8 cellular contexts compared by ENCODE assay signal in the genomic region with DNA sequence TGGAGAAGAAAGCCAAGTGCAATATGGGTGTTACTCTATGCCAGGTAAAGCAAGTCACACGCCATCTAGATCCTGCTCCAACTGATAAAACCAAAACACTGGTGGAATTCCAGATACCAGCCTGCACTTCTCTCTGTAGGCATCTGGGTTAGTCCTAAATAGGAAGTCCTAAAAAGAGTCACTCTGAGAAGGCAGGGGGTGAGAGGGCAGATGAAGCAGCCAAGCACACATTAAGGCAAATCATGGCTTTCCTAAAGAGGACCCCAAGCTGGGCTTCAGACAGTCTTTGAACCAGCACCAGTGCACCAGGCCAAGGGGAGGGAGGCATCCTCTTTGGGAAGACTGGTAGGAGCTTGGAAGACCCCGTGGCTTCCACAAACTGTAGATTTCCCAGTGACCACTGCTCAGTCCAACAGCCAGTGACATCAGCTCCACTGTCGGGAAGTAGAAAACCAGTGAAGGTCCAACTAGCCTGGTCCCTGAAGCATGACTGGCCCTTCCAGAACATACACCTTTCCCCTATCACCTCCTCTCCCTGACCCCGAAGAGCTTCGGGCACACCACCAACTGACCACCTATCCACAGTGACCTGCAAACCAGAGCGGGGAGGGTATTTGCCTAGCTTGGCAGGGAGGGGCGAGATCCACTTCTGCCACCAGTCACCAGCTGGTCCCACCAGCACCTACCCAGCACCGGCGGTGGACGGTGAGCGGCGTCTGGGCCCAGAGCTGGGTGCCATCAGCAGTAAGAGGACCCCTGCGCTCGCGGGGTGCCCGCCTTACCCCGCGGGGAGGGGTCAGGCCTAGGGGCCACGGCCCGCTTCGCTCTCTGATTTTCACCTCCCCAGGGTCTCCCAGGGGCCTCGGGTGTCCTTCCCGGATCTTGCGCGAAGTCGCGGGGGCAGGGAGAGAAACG. TPM values are rescaled to one million over a fixed set of nuclear protein-coding genes. Genes with fewer than 3 reads are reported as not detected.
DNase-seq lines count a peak whose midpoint lies in the region; ATAC-seq and TF ChIP-seq lines count a peak whose summit lies in the region.

No MANE protein-coding gene starts in this region.

- TF ChIP-seq CTCF in prostate gland (IDR thresholded peaks at IDR 0.05) (no peak), GM10248 (IDR thresholded peaks at IDR 0.05; ENCODE audit: control extremely low read depth, extremely low read depth, low read depth, missing control alignments) (no peak)

- peaks cover 6% of the 10 kb centered on the region; the same call in 1 of the 2 replicates for H3K9me3 ChIP-seq in HUES6 (ENCODE audit: control insufficient read depth, insufficient read depth, low read depth, low read length)
- H3K9me3 ChIP-seq in prostate gland = no peaks in the 10 kb centered on the region

- no peak for DNase-seq in activated T-helper 1 cell treated with anti-CD3 and anti-CD28 coated beads, Interleukin-12 subunit alpha, Interleukin-12 subunit beta, Interleukin-2, Interleukin-4 antibody, amounts not matched to agents 30 ng/mL and 10 ng/mL and 1 ng/mL, durations not matched to agents 14 hours and 24 hours and 36 hours (ENCODE audit: low spot score)
- DNase-seq in glomerular visceral epithelial cell (ENCODE audit: extremely low spot score) (peak; percentile 46), prostate gland (ENCODE audit: low spot score) (no peak), GM10248 (ENCODE audit: extremely low spot score) (no peak), NCI-H1930 (lab: John Stamatoyannopoulos, UW) (no peak)

- no peak for ATAC-seq in HG02798 (IDR thresholded peaks at IDR 0.05; ENCODE audit: poor library complexity, unreplicated experiment)

- POLR2A ChIA-PET in GM10248 (lab: Yijun Ruan, JAX) = interaction anchor here (0.5 to 1.7 kb wide), 5 partner anchors 12 to 508 kb away, joined by 3 to 5 read pairs (median 4); no protein-coding TSS in a partner anchor

- H3K4me1 Mint-ChIP-seq in activated T-helper 1 cell treated with anti-CD3 and anti-CD28 coated beads, Interleukin-12 subunit alpha, Interleukin-12 subunit beta, Interleukin-2, Interleukin-4 antibody, amounts not matched to agents 30 ng/mL and 10 ng/mL and 1 ng/mL, durations not matched to agents 14 hours and 24 hours and 36 hours (ENCODE audit: low read depth) = peaks cover 52% of the 10 kb centered on the region

- H3K4me1 ChIP-seq in HUES6 (ENCODE audit: control insufficient read depth, insufficient read depth, low read length) (peaks cover 58% of the 10 kb centered on the region), prostate gland (replicated peaks) (peaks cover 2% of the 10 kb centered on the region)

- peak overlapping the region; percentile 56; the same call in 1 of the 2 replicates for H3K27ac ChIP-seq in HUES6 (ENCODE audit: low read depth, low read length)
- H3K27ac ChIP-seq in prostate gland = peak overlapping the region; percentile 99

- H3K36me3 Mint-ChIP-seq in activated T-helper 1 cell treated with anti-CD3 and anti-CD28 coated beads, Interleukin-12 subunit alpha, Interleukin-12 subunit beta, Interleukin-2, Interleukin-4 antibody, amounts not matched to agents 30 ng/mL and 10 ng/mL and 1 ng/mL, durations not matched to agents 14 hours and 24 hours and 36 hours (ENCODE audit: low read depth) = peaks cover 27% of the 10 kb centered on the region

- peak overlapping the region; percentile 93 for H3K4me3 Mint-ChIP-seq in activated T-helper 1 cell treated with anti-CD3 and anti-CD28 coated beads, Interleukin-12 subunit alpha, Interleukin-12 subunit beta, Interleukin-2, Interleukin-4 antibody, amounts not matched to agents 30 ng/mL and 10 ng/mL and 1 ng/mL, durations not matched to agents 14 hours and 24 hours and 36 hours

- peak overlapping the region; percentile 92 for H3K27ac Mint-ChIP-seq in activated T-helper 1 cell treated with anti-CD3 and anti-CD28 coated beads, Interleukin-12 subunit alpha, Interleukin-12 subunit beta, Interleukin-2, Interleukin-4 antibody, amounts not matched to agents 30 ng/mL and 10 ng/mL and 1 ng/mL, durations not matched to agents 14 hours and 24 hours and 36 hours

- H3K27me3 Mint-ChIP-seq in activated T-helper 1 cell treated with anti-CD3 and anti-CD28 coated beads, Interleukin-12 subunit alpha, Interleukin-12 subunit beta, Interleukin-2, Interleukin-4 antibody, amounts not matched to agents 30 ng/mL and 10 ng/mL and 1 ng/mL, durations not matched to agents 14 hours and 24 hours and 36 hours (ENCODE audit: insufficient read depth) = no peaks in the 10 kb centered on the region

- H3K36me3 ChIP-seq in HUES6 (ENCODE audit: control insufficient read depth, insufficient read depth, low read length) (no peaks in the 10 kb centered on the region), prostate gland (no peaks in the 10 kb centered on the region)

- H3K9me3 Mint-ChIP-seq in activated T-helper 1 cell treated with anti-CD3 and anti-CD28 coated beads, Interleukin-12 subunit alpha, Interleukin-12 subunit beta, Interleukin-2, Interleukin-4 antibody, amounts not matched to agents 30 ng/mL and 10 ng/mL and 1 ng/mL, durations not matched to agents 14 hours and 24 hours and 36 hours = no peaks in the 10 kb centered on the region

- intact Hi-C loops in activated T-helper 1 cell treated with anti-CD3 and anti-CD28 coated beads, Interleukin-12 subunit alpha, Interleukin-12 subunit beta, Interleukin-2, Interleukin-4 antibody, amounts not matched to agents 30 ng/mL and 10 ng/mL and 1 ng/mL, durations not matched to agents 14 hours and 24 hours and 36 hours (cut with micrococcal nuclease) = loop anchor here (2.0 to 10.0 kb wide), 5 partner anchors 35 to 481 kb away; a partner anchor contains a TSS
- intact Hi-C loops in prostate gland (cut with DNase I) = no loop called here

- H3K4me3 ChIP-seq in GM08714 (ENCODE audit: low read length) (peak overlapping the region; percentile 83), HUES6 (ENCODE audit: low read depth, low read length) (peak overlapping the region; percentile 83), prostate gland (peak overlapping the region; percentile 96 to 97)

- H3K9ac ChIP-seq in HUES6 (ENCODE audit: low read length) = peak overlapping the region; percentile 65

- CTCF ChIA-PET in GM10248 (lab: Yijun Ruan, JAX) = interaction anchor here (1.2 to 3.9 kb wide), 4 partner anchors 10 to 53 kb away, joined by 3 to 10 read pairs (median 8); no protein-coding TSS in a partner anchor

- WGBS in prostate gland = 10% methylated on average over 28 of the region's 28 CpGs

- no peak for TF ChIP-seq POLR2A in prostate gland (IDR thresholded peaks at IDR 0.05)

- no peaks in the 10 kb centered on the region for H3K27me3 ChIP-seq in HUES6 (ENCODE audit: control insufficient read depth, insufficient read depth, low read length)
- H3K27me3 ChIP-seq in prostate gland (replicated peaks; ENCODE audit: insufficient read depth) = no peaks in the 10 kb centered on the region

RNA-seq across cellular contexts. Expression of a gene that starts 1.0 kb away (rescaled TPM):
- total RNA-seq in activated T-helper 1 cell treated with anti-CD3 and anti-CD28 coated beads, Interleukin-12 subunit alpha, Interleukin-12 subunit beta, Interleukin-2, Interleukin-4 antibody, amounts not matched to agents 30 ng/mL and 10 ng/mL and 1 ng/mL, durations not matched to agents 14 hours and 24 hours and 36 hours = 197 and 199 TPM in 2 replicates
- total RNA-seq in prostate gland = 100 to 1,000 TPM in 1 of 2 donors, 10 to 100 TPM in 1; 92.5 to 137 TPM
